In genomic region chr21:46393941-46394818, GRCh38 we compare ENCODE assay signal across 10 cellular contexts.
DNase-seq lines count a peak whose midpoint lies in the region; ATAC-seq and TF ChIP-seq lines count a peak whose summit lies in the region.
"Had no signal": no experiment of that assay in that cellular context is flagged by ENCODE, and none has a peak within 500 bp of the region (broad histone marks: within the 10 kb centered on the region; RNA-seq: fewer than 3 reads in every experiment).

No MANE protein-coding gene starts in this region.

- peak; percentile 81 for DNase-seq in DMS53 (lab: John Stamatoyannopoulos, UW)
- peak; percentile 79 for DNase-seq in NCI-H2107 treated with DMSO at 0.1 percent for 48 hours (lab: John Stamatoyannopoulos, UW; ENCODE audit: unreplicated experiment)
- no peak for DNase-seq in dorsolateral prefrontal cortex
- DNase-seq in ovary = no peak
- no peak for DNase-seq in DMS114 treated with DMSO at 0.1 percent for 48 hours (lab: John Stamatoyannopoulos, UW; ENCODE audit: unreplicated experiment)
- DNase-seq in activated CD4-positive, alpha-beta T cell treated with anti-CD3 and anti-CD28 coated beads, Interleukin-2, amount 10 ng/mL, durations not matched to agents 7 days and 5 days = no peak
- no peak for DNase-seq in NCI-H2227 treated with DMSO at 0.1 percent for 48 hours (lab: John Stamatoyannopoulos, UW)
- DNase-seq: mesendoderm, NCI-H187 had no signal

- no peak overlapping the region for H3K27ac Mint-ChIP-seq in activated CD4-positive, alpha-beta T cell treated with anti-CD3 and anti-CD28 coated beads, Interleukin-2, amount 10 ng/mL, durations not matched to agents 7 days and 5 days

- H3K27me3 Mint-ChIP-seq in activated CD4-positive, alpha-beta T cell treated with anti-CD3 and anti-CD28 coated beads, Interleukin-2, amount 10 ng/mL, durations not matched to agents 7 days and 5 days = no peaks in the 10 kb centered on the region

- peak overlapping the region in 56 of 59 donors; percentile 0 to 86 (median 67) for H3K27ac ChIP-seq in dorsolateral prefrontal cortex
- H3K27ac ChIP-seq in ovary = peak overlapping the region; percentile 44 to 87

- POLR2A ChIA-PET in activated CD4-positive, alpha-beta T cell treated with anti-CD3 and anti-CD28 coated beads, Interleukin-2, amount 10 ng/mL, durations not matched to agents 7 days and 5 days (lab: Charles Lee) = no interaction called here

- H3K27me3 ChIP-seq in dorsolateral prefrontal cortex (no peaks in the 10 kb centered on the region), ovary (no peaks in the 10 kb centered on the region)

- H3K9me3 Mint-ChIP-seq in activated CD4-positive, alpha-beta T cell treated with anti-CD3 and anti-CD28 coated beads, Interleukin-2, amount 10 ng/mL, durations not matched to agents 7 days and 5 days = no peaks in the 10 kb centered on the region

- TF ChIP-seq CTCF in dorsolateral prefrontal cortex (IDR thresholded peaks at IDR 0.05 in 54 of 56, conservative IDR thresholded peaks at IDR 0.05 in 2 of 56; ENCODE audit: low read depth in 1 of 56, partially characterized antibody in 56 of 56) (no peak), ovary (IDR thresholded peaks at IDR 0.05) (no peak)

- no peak for TF ChIP-seq EP300 in ovary (IDR thresholded peaks at IDR 0.05)

- intact Hi-C loops in dorsolateral prefrontal cortex (cut with DNase I) = loop anchor here in 1 of 2 donors (5.0 to 10.0 kb wide), 2 partner anchors 67 to 249 kb away; a partner anchor contains a TSS
- intact Hi-C loops in ovary (cut with DNase I) = no loop called here

- peaks cover 24% of the 10 kb centered on the region for H3K4me1 ChIP-seq in ovary (ENCODE audit: insufficient read depth)

- peaks cover 21% of the 10 kb centered on the region for H3K36me3 Mint-ChIP-seq in activated CD4-positive, alpha-beta T cell treated with anti-CD3 and anti-CD28 coated beads, Interleukin-2, amount 10 ng/mL, durations not matched to agents 7 days and 5 days (ENCODE audit: low read depth)

- H3K36me3 ChIP-seq in ovary = no peaks in the 10 kb centered on the region

- ATAC-seq in HG02571 (IDR thresholded peaks at IDR 0.05; ENCODE audit: unreplicated experiment) = no peak

- no peaks in the 10 kb centered on the region for H3K4me1 Mint-ChIP-seq in activated CD4-positive, alpha-beta T cell treated with anti-CD3 and anti-CD28 coated beads, Interleukin-2, amount 10 ng/mL, durations not matched to agents 7 days and 5 days

- 54 to 87% (median 72%) methylated on average over 30 of the region's 30 CpGs for WGBS in ovary, 3 donors

- no peak for TF ChIP-seq POLR2A in ovary (IDR thresholded peaks at IDR 0.05)

- H3K4me3 ChIP-seq in dorsolateral prefrontal cortex (no peak overlapping the region), ovary (no peak overlapping the region)

- H3K4me3 Mint-ChIP-seq in activated CD4-positive, alpha-beta T cell treated with anti-CD3 and anti-CD28 coated beads, Interleukin-2, amount 10 ng/mL, durations not matched to agents 7 days and 5 days = no peak overlapping the region

- no peaks in the 10 kb centered on the region for H3K9me3 ChIP-seq in ovary

- CTCF ChIA-PET in activated CD4-positive, alpha-beta T cell treated with anti-CD3 and anti-CD28 coated beads, Interleukin-2, amount 10 ng/mL, durations not matched to agents 7 days and 5 days (lab: Charles Lee) = interaction anchor here (0.5 kb wide), 1 partner anchor 60 kb away, joined by 3 read pairs; no protein-coding TSS in a partner anchor

Comparison
In these comparisons a context has a peak if more than half of its experiments do, and no peak if none do; other contexts are left out.
1. DNase-seq: peak in DMS53 (single experiment) and NCI-H2107 treated with DMSO at 0.1 percent for 48 hours (single experiment); none in dorsolateral prefrontal cortex (0 of 10), ovary (0 of 5), DMS114 treated with DMSO at 0.1 percent for 48 hours (single experiment), activated CD4-positive, alpha-beta T cell treated with anti-CD3 and anti-CD28 coated beads, Interleukin-2, amount 10 ng/mL, durations not matched to agents 7 days and 5 days (single experiment) and NCI-H2227 treated with DMSO at 0.1 percent for 48 hours (single experiment).